ENCODE assay signal across 1 cellular context in the genomic region with DNA sequence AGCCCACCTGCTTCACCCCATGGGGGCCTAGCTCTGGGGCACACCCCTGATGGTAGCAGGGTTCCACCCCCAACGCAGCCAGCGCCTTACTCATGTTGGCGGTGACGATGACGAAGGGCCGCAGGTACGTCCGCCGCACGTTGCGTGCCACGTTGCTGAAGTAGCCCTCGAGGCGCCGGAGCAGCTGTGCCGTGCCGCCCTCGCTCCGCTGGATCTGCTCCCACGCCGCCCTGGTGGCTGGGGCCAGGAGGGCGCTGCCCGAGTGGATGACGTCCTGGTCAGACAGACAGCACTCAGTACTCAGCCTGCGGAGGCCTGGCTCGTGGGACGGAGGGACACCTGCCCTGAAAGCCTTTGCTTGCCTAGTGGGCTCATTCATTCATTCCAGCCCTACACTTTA.
TF ChIP-seq lines count a peak whose summit lies in the region.

No MANE protein-coding gene starts in this region.

TF ChIP-seq in GM23338, 12 proteins besides CTCF, POLR2A, EP300 and RAD21 (continued from another document):
- TF ChIP-seq EZH2 (IDR thresholded peaks at IDR 0.05; ENCODE audit: low read depth, unreplicated experiment), result no peak
